12 cellular contexts compared by ENCODE assay signal in genomic region chr12:104182144-104182543, GRCh38. TPM values are rescaled to one million over a fixed set of nuclear protein-coding genes. Genes with fewer than 3 reads are reported as not detected.
DNase-seq lines count a peak whose midpoint lies in the region; ATAC-seq and TF ChIP-seq lines count a peak whose summit lies in the region.
"Had no signal": no experiment of that assay in that cellular context is flagged by ENCODE, and none has a peak within 500 bp of the region (broad histone marks: within the 10 kb centered on the region; RNA-seq: fewer than 3 reads in every experiment).

No MANE protein-coding gene starts in this region.

- no peak for ATAC-seq in HG03460 (IDR thresholded peaks at IDR 0.05; ENCODE audit: unreplicated experiment)

- no peak overlapping the region for H2BK120ac ChIP-seq in H9 (ENCODE audit: low read depth, low read length, poor library complexity, severe bottlenecking)

- no peak overlapping the region for H2AK5ac ChIP-seq in H9 (ENCODE audit: insufficient read length, low read length)

- H3K9me3 ChIP-seq in AG04450 (ENCODE audit: control insufficient read depth, insufficient read depth, low read length) (peaks cover 14% of the 10 kb centered on the region), H9 (ENCODE audit: control insufficient read depth, low read depth, low read length) (no peaks in the 10 kb centered on the region)

- no peak overlapping the region for H3K56ac ChIP-seq in H9 (ENCODE audit: insufficient read length, low read depth, low read length)

- H2BK15ac ChIP-seq in H9 (ENCODE audit: low read depth, low read length), result no peak overlapping the region

- WGBS in H9 (ENCODE audit: extremely low coverage, insufficient read length, low lambda C conversion rate), result no CpG with 5 or more reads among the region's 4 CpGs

- H3K4me3 Mint-ChIP-seq in H9, result no peak overlapping the region

- no peak overlapping the region for H3K23ac ChIP-seq in H9 (ENCODE audit: insufficient read length, low read depth, low read length)

- no peak overlapping the region for H2BK12ac ChIP-seq in H9 (ENCODE audit: insufficient read length, low read depth, low read length)

- H3K79me2 ChIP-seq in H9 (ENCODE audit: insufficient read depth, low read length), result no peaks in the 10 kb centered on the region

- H3K9ac ChIP-seq in H9 (ENCODE audit: extremely low read depth, insufficient read length, low read length), result no peak overlapping the region
- H3K9ac ChIP-seq: BLaER1, KMS-11 had no signal

- no peak overlapping the region for H2BK20ac ChIP-seq in H9 (ENCODE audit: low read depth, low read length, poor library complexity, severe bottlenecking)

- no peak overlapping the region for H2BK5ac ChIP-seq in H9 (ENCODE audit: insufficient read length, low read length)

- no peak overlapping the region for H3K4ac ChIP-seq in H9 (ENCODE audit: low read depth, low read length)

- no peak overlapping the region for H3K4me2 ChIP-seq in H9 (ENCODE audit: insufficient read depth, insufficient read length, low read length)
- H3K4me2 ChIP-seq: BLaER1, KMS-11 had no signal

- CTCF ChIA-PET in AG04450 (lab: Charles Lee), result no interaction called here

- H3K23me2 ChIP-seq in H9 (ENCODE audit: insufficient read length, low read depth, low read length, poor library complexity, severe bottlenecking), result no peaks in the 10 kb centered on the region

- no peak overlapping the region for H3K14ac ChIP-seq in H9 (ENCODE audit: insufficient read depth, low read length)

- DNase-seq in AG04450 (ENCODE audit: low read depth, low spot score) (peak; percentile 87), RPMI7951 (ENCODE audit: low read depth) (peak; percentile 90), foreskin fibroblast (peak; percentile 90 to 94), posterior vena cava (ENCODE audit: low spot score) (peak; percentile 92), NAMALWA (ENCODE audit: low spot score) (no peak), H9 (no peak), NCI-H510A (lab: John Stamatoyannopoulos, UW) (no peak)
- DNase-seq: activated CD8-positive, alpha-beta memory T cell treated with anti-CD3 and anti-CD28 coated beads, Interleukin-2, amount 50 U/mL, for 4 hours; posterior cingulate gyrus had no signal

- no peaks in the 10 kb centered on the region for H3K79me1 ChIP-seq in H9 (ENCODE audit: insufficient read depth, low read depth, low read length, poor library complexity, severe bottlenecking)

- H3K27me3 ChIP-seq in AG04450 (ENCODE audit: control insufficient read depth, insufficient read depth, low read length) (no peaks in the 10 kb centered on the region), H9 (ENCODE audit: insufficient read depth, low read length) (no peaks in the 10 kb centered on the region)
- H3K27me3 ChIP-seq: BLaER1 had no signal

- peak overlapping the region; percentile 83 for H3K27ac ChIP-seq in AG04450 (ENCODE audit: low read depth, low read length)
- no peak overlapping the region for H3K27ac ChIP-seq in H9 (ENCODE audit: insufficient read length, low read depth, low read length)
- H3K27ac ChIP-seq: BLaER1, KMS-11 had no signal

- no peak overlapping the region for H4K91ac ChIP-seq in H9 (ENCODE audit: insufficient read length, low read depth, low read length)

- H3K27me3 Mint-ChIP-seq in H9 (ENCODE audit: low read depth), result peaks cover 2% of the 10 kb centered on the region

- H3K36me3 Mint-ChIP-seq in H9 (ENCODE audit: insufficient read depth in 1 of 3, low read depth in 3 of 3), result peaks cover 2 to 18% (median 10%) of the 10 kb centered on the region in 3 experiments; a peak in 5 of 7 replicates

- no peaks in the 10 kb centered on the region for H4K20me1 ChIP-seq in H9 (ENCODE audit: control insufficient read depth, insufficient read depth, insufficient read length)
- H4K20me1 ChIP-seq: BLaER1 had no signal

- no peaks in the 10 kb centered on the region for H3K4me1 Mint-ChIP-seq in H9

- POLR2A ChIA-PET in AG04450 (lab: Yijun Ruan, JAX), result interaction anchor here (0.7 kb wide), 1 partner anchor 16 kb away, joined by 6 read pairs; no protein-coding TSS in a partner anchor

- H2AFZ ChIP-seq in H9 (ENCODE audit: low read length), result no peak overlapping the region

- no peaks in the 10 kb centered on the region for H3K4me1 ChIP-seq in H9 (ENCODE audit: insufficient read depth, low read length)

- intact Hi-C loops in posterior vena cava (cut with DNase I), result loop anchor here in 1 of 2 donors (1.0 kb wide), 1 partner anchor 41 kb away; no protein-coding TSS in a partner anchor

- H3K27ac Mint-ChIP-seq in H9, result peak overlapping the region in 1 of 3 experiments; percentile 75; a peak in 1 of 7 replicates

- H4K5ac ChIP-seq in H9 (ENCODE audit: insufficient read length, low read depth, low read length), result no peak overlapping the region

- H3T11ph ChIP-seq in H9 (ENCODE audit: low read length), result no peak overlapping the region

- no peak overlapping the region for H3K18ac ChIP-seq in H9 (ENCODE audit: insufficient read length, low read depth, low read length)

- H3K4me3 ChIP-seq in AG04450 (ENCODE audit: low read depth, low read length) (no peak overlapping the region), foreskin fibroblast (ENCODE audit: low read depth in 1 of 2, low read length in 2 of 2) (no peak overlapping the region)
- H3K4me3 ChIP-seq: BLaER1 had no signal

- peaks cover 14 to 16% of the 10 kb centered on the region in 2 experiments; a peak in 4 of 5 replicates for H3K9me3 Mint-ChIP-seq in H9

- no peak overlapping the region for H4K8ac ChIP-seq in H9 (replicated peaks; ENCODE audit: insufficient read length, low read depth, low read length)

- peak; percentile 24; the same call in 1 of the 2 replicates for TF ChIP-seq CTCF in AG04450 (IDR thresholded peaks at IDR 0.05; ENCODE audit: low read depth, low read length)
- TF ChIP-seq CTCF in foreskin fibroblast (IDR thresholded peaks at IDR 0.05; ENCODE audit: low read depth, low read length), result no peak
- no peak for TF ChIP-seq CTCF in H9 (conservative IDR thresholded peaks at IDR 0.05)

RNA-seq across cellular contexts. Expression of gene TXNRD1, which starts 33.4 kb away (rescaled TPM):
- 673 and 740 TPM in 2 replicates for polyA plus RNA-seq in AG04450 (2011; rRNA removed)
- 890 and 1,035 TPM in 2 replicates for polyA minus RNA-seq in AG04450 (2011; rRNA and poly(A)+ RNA removed)
- total RNA-seq in RPMI7951 (2014; rRNA removed; shearing (Covaris generic)), result 208 and 209 TPM in 2 replicates
- 100 to 1,000 TPM; 107 to 185 TPM for total RNA-seq in posterior vena cava
- 93.6 and 100 TPM in 2 replicates for total RNA-seq in H9 (2021)

RNA-seq across cellular contexts. Expression of gene NFYB, which starts 44.1 kb away (rescaled TPM):
- 34.2 and 57.9 TPM in 2 replicates for polyA plus RNA-seq in AG04450 (2011; rRNA removed)
- polyA minus RNA-seq in AG04450 (2011; rRNA and poly(A)+ RNA removed), result 12.0 and 23.2 TPM in 2 replicates
- 15.5 and 21.6 TPM in 2 replicates for total RNA-seq in RPMI7951 (2014; rRNA removed; shearing (Covaris generic))
- total RNA-seq in posterior vena cava, result 10 to 100 TPM; 52.6 to 60.5 TPM
- total RNA-seq in H9 (2021), result 52.1 and 52.5 TPM in 2 replicates

Comparison
In these comparisons a context has a peak if more than half of its experiments do, and no peak if none do; other contexts are left out.
1. DNase-seq: peak in AG04450 (single experiment), RPMI7951 (single experiment), foreskin fibroblast (2 of 2) and posterior vena cava (single experiment); none in NAMALWA (single experiment), H9 (single experiment) and NCI-H510A (single experiment).